9 cellular contexts compared by ENCODE assay signal in genomic region chr6:29887330-29887818, GRCh38. TPM values are rescaled to one million over a fixed set of nuclear protein-coding genes. Genes with fewer than 3 reads are reported as not detected.
DNase-seq lines count a peak whose midpoint lies in the region; ATAC-seq lines count a peak whose summit lies in the region.
"Had no signal": no experiment of that assay in that cellular context is flagged by ENCODE, and none has a peak within 500 bp of the region (broad histone marks: within the 10 kb centered on the region; RNA-seq: fewer than 3 reads in every experiment).

No MANE protein-coding gene starts in this region.

- no peaks in the 10 kb centered on the region for H3K27me3 ChIP-seq in MG63

- no peaks in the 10 kb centered on the region for H3K9me3 ChIP-seq in MG63

- ATAC-seq in GM21717 (IDR thresholded peaks at IDR 0.05; ENCODE audit: unreplicated experiment): peak; percentile 36

- H3K4me3 ChIP-seq in MG63: peak overlapping the region; percentile 56

- intact Hi-C loops in posterior vena cava (cut with DNase I): no loop called here

- no peaks in the 10 kb centered on the region for H3K36me3 ChIP-seq in MG63

- peak; percentile 67 for DNase-seq in DMS53 (lab: John Stamatoyannopoulos, UW)
- peak; percentile 52 for DNase-seq in MG63
- DNase-seq in activated naive CD4-positive, alpha-beta T cell treated with Interleukin-2 at 50 U/mL for 16 hours: peak; percentile 46
- DNase-seq in glomerular visceral epithelial cell (ENCODE audit: extremely low spot score): peak; percentile 18
- DNase-seq in posterior vena cava (ENCODE audit: low spot score): peak; percentile 86
- DNase-seq in GM19238 (ENCODE audit: insufficient read length, low spot score): no peak
- no peak for DNase-seq in amniotic stem cell (lab: John Stamatoyannopoulos, UW)

RNA-seq across cellular contexts. Expression of gene HLA-A, which starts 55.0 kb away (rescaled TPM):
- 139 and 315 TPM in 2 replicates for total RNA-seq in MG63 (2014; rRNA removed; shearing (Covaris generic); ENCODE audit: low replicate concordance)
- total RNA-seq in posterior vena cava: 100 to 1,000 TPM; 375 to 444 TPM

RNA-seq across cellular contexts. Expression of gene HLA-G, which starts 59.7 kb away (rescaled TPM):
- total RNA-seq in MG63 (2014; rRNA removed; shearing (Covaris generic); ENCODE audit: low replicate concordance): not detected in 2 replicates
- under 1 TPM in 1 of 2 donors, not detected in 1; 0.19 TPM for total RNA-seq in posterior vena cava
- total RNA-seq: temporal lobe had no signal

Comparison
In these comparisons a context has a peak if more than half of its experiments do, and no peak if none do; other contexts are left out.
1. DNase-seq: peak in DMS53 (single experiment), MG63 (single experiment), activated naive CD4-positive, alpha-beta T cell treated with Interleukin-2 at 50 U/mL for 16 hours (single experiment), glomerular visceral epithelial cell (single experiment) and posterior vena cava (single experiment); none in GM19238 (single experiment) and amniotic stem cell (single experiment).